ENCODE assay signal across 1 cellular context in the genomic region with DNA sequence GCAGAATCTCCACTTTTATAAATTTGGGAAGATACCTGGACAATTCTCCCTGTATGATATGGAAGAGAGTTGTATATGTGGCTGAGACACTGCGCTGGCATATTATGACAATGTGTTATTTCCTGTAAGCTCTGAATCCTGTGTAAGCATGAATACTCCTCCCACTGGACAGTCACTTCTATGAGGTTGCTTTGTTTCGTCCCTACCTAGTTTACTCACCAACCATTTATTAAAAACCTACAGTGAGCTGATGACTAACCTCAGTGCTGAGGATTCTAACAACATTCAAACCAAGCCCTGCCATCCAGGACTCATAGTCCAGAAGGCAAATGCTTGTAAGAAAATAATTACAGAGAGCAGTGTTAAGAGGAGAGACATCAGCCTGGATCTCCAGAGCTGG.
TF ChIP-seq lines count a peak whose summit lies in the region.

No MANE protein-coding gene starts in this region.

TF ChIP-seq in IMR-90, 13 proteins besides CTCF, POLR2A, EP300 and RAD21 (continued from another document):
- TF ChIP-seq, protein P1, sequence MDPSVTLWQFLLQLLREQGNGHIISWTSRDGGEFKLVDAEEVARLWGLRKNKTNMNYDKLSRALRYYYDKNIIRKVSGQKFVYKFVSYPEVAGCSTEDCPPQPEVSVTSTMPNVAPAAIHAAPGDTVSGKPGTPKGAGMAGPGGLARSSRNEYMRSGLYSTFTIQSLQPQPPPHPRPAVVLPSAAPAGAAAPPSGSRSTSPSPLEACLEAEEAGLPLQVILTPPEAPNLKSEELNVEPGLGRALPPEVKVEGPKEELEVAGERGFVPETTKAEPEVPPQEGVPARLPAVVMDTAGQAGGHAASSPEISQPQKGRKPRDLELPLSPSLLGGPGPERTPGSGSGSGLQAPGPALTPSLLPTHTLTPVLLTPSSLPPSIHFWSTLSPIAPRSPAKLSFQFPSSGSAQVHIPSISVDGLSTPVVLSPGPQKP (IDR thresholded peaks at IDR 0.05; ENCODE audit: borderline replicate concordance, low read depth, low read length), result no peak
- no peak for TF ChIP-seq CEBPB (IDR thresholded peaks at IDR 0.05; ENCODE audit: low read depth, low read length)
- no peak for TF ChIP-seq MXI1 (IDR thresholded peaks at IDR 0.05; ENCODE audit: borderline replicate concordance, low read depth, low read length)
- TF ChIP-seq RCOR1 (IDR thresholded peaks at IDR 0.05; ENCODE audit: insufficient replicate concordance, low read length), result no peak
